ENCODE assay signal across 1 cellular context in genomic region chr6:151390276-151391020, GRCh38.
A peak's percentile ranks its signal among the peaks of the same experiment; 100 is the strongest.
TF ChIP-seq lines count a peak whose summit lies in the region.

No MANE protein-coding gene starts in this region.

TF ChIP-seq in SK-N-SH, 30 proteins besides CTCF, POLR2A, EP300 and RAD21 (continued from another document):
- TF ChIP-seq GABPA (IDR thresholded peaks at IDR 0.05; ENCODE audit: low read depth) (no peak; the same call in 1 of the 2 replicates), TAF1 (IDR thresholded peaks at IDR 0.05; ENCODE audit: borderline replicate concordance, low read depth, low read length) (peak; percentile 88; the same call in 1 of the 2 replicates), RFX5 (IDR thresholded peaks at IDR 0.05; ENCODE audit: low read length) (no peak), EZH2phosphoT487 (IDR thresholded peaks at IDR 0.05; ENCODE audit: borderline replicate concordance, low read depth) (no peak), NRF1 (IDR thresholded peaks at IDR 0.05; ENCODE audit: low read depth, low read length) (peak; percentile 85), FOSL2 (IDR thresholded peaks at IDR 0.05; ENCODE audit: borderline replicate concordance, low read depth) (no peak), MXI1 (IDR thresholded peaks at IDR 0.05; ENCODE audit: low read depth, low read length) (peak; percentile 56), SIN3A (IDR thresholded peaks at IDR 0.05; ENCODE audit: borderline replicate concordance, low read depth, low read length) (peak; percentile 87), FOXJ3 (CRISPR knock-in tag; IDR thresholded peaks at IDR 0.05) (no peak), TCF12 (IDR thresholded peaks at IDR 0.05) (peak; percentile 3; the same call in 1 of the 2 replicates), POLR2AphosphoS5 (IDR thresholded peaks at IDR 0.05; ENCODE audit: low read depth, low read length) (no peak), TEAD4 (IDR thresholded peaks at IDR 0.05; ENCODE audit: borderline replicate concordance, insufficient read depth) (no peak), RCOR1 (IDR thresholded peaks at IDR 0.05; ENCODE audit: low read length) (no peak)
TF ChIP-seq in SK-N-SH: peak in this region for 10.
